ENCODE assay signal across 11 cellular contexts in genomic region chr13:73057284-73058025, GRCh38. TPM values are rescaled to one million over a fixed set of nuclear protein-coding genes. Genes with fewer than 3 reads are reported as not detected.
DNase-seq lines count a peak whose midpoint lies in the region; ATAC-seq and TF ChIP-seq lines count a peak whose summit lies in the region.
"Had no signal": no experiment of that assay in that cellular context is flagged by ENCODE, and none has a peak within 500 bp of the region (broad histone marks: within the 10 kb centered on the region; RNA-seq: fewer than 3 reads in every experiment).

No MANE protein-coding gene starts in this region.

- H3K36me3 Mint-ChIP-seq in CD4-positive, CD25-positive, alpha-beta regulatory T cell = peaks cover 3% of the 10 kb centered on the region
- H3K36me3 Mint-ChIP-seq in neural crest cell (ENCODE audit: low read depth) = no peaks in the 10 kb centered on the region

- H3K36me3 ChIP-seq in CD4-positive, CD25-positive, alpha-beta regulatory T cell (ENCODE audit: control insufficient read depth, insufficient read depth, low read length) = no peaks in the 10 kb centered on the region
- peaks cover 9 to 19% of the 10 kb centered on the region in 2 donors for H3K36me3 ChIP-seq in duodenal mucosa (ENCODE audit: control insufficient read depth in 1 of 2, insufficient read depth in 2 of 2, low read length in 2 of 2)

- no peak overlapping the region for H3K27ac Mint-ChIP-seq in CD4-positive, CD25-positive, alpha-beta regulatory T cell
- no peak overlapping the region for H3K27ac Mint-ChIP-seq in neural crest cell (ENCODE audit: unreplicated experiment)

- H3K9me3 Mint-ChIP-seq in CD4-positive, CD25-positive, alpha-beta regulatory T cell = peaks cover 0 to 2% (median 0%) of the 10 kb centered on the region in 7 donors
- no peaks in the 10 kb centered on the region for H3K9me3 Mint-ChIP-seq in neural crest cell

- no peaks in the 10 kb centered on the region for H3K9me3 ChIP-seq in CD4-positive, CD25-positive, alpha-beta regulatory T cell (ENCODE audit: control insufficient read depth in 2 of 2, low read length in 2 of 2)
- no peaks in the 10 kb centered on the region for H3K9me3 ChIP-seq in duodenal mucosa (ENCODE audit: control insufficient read depth in 1 of 2, low read length in 2 of 2)
- H3K9me3 ChIP-seq: spleen had no signal

- H3K9ac ChIP-seq in duodenal mucosa (ENCODE audit: low read depth in 1 of 2, low read length in 2 of 2) = peak overlapping the region; percentile 71 to 83

- H3K4me1 ChIP-seq in CD4-positive, CD25-positive, alpha-beta regulatory T cell (ENCODE audit: control insufficient read depth, insufficient read depth, low read length, poor library complexity, severe bottlenecking) = peaks cover 14% of the 10 kb centered on the region
- H3K4me1 ChIP-seq in duodenal mucosa (ENCODE audit: control insufficient read depth in 1 of 2, insufficient read depth in 2 of 2, low read length in 2 of 2) = peaks cover 3 to 5% of the 10 kb centered on the region in 2 donors

- peak overlapping the region in 3 of 4 donors; percentile 84 to 94 (median 92) for H3K4me3 Mint-ChIP-seq in CD4-positive, CD25-positive, alpha-beta regulatory T cell
- H3K4me3 Mint-ChIP-seq in neural crest cell = peak overlapping the region; percentile 91

- no peak for TF ChIP-seq CTCF in neural crest cell (conservative IDR thresholded peaks at IDR 0.05)

- H3K27me3 ChIP-seq in CD4-positive, CD25-positive, alpha-beta regulatory T cell (ENCODE audit: control insufficient read depth, insufficient read depth, low read length) = peaks cover 32% of the 10 kb centered on the region
- no peaks in the 10 kb centered on the region for H3K27me3 ChIP-seq in duodenal mucosa (ENCODE audit: control insufficient read depth in 1 of 2, insufficient read depth in 2 of 2, low read length in 2 of 2)

- H3K27me3 Mint-ChIP-seq in CD4-positive, CD25-positive, alpha-beta regulatory T cell = peaks cover 69% of the 10 kb centered on the region
- H3K27me3 Mint-ChIP-seq in neural crest cell (ENCODE audit: low read depth) = peaks cover 71% of the 10 kb centered on the region

- H3K27ac ChIP-seq in CD4-positive, CD25-positive, alpha-beta regulatory T cell (ENCODE audit: insufficient read depth, low read length, poor library complexity, severe bottlenecking) = no peak overlapping the region
- H3K27ac ChIP-seq in duodenal mucosa (ENCODE audit: low read depth, low read length) = peak overlapping the region; percentile 2

- ATAC-seq in CD4-positive, CD25-positive, alpha-beta regulatory T cell (ENCODE audit: low read depth in 2 of 2) = no peak
- ATAC-seq in HG03342 (IDR thresholded peaks at IDR 0.05; ENCODE audit: unreplicated experiment) = no peak

- peaks cover 7 to 23% (median 16%) of the 10 kb centered on the region in 4 donors for H3K4me1 Mint-ChIP-seq in CD4-positive, CD25-positive, alpha-beta regulatory T cell
- H3K4me1 Mint-ChIP-seq in neural crest cell = peaks cover 25% of the 10 kb centered on the region

- DNase-seq in CD4-positive, CD25-positive, alpha-beta regulatory T cell = no peak
- DNase-seq in LoVo (ENCODE audit: low spot score) = peak; percentile 64
- DNase-seq in neural crest cell (ENCODE audit: low read depth, low spot score) = no peak
- DNase-seq in DMS 273 treated with DMSO at 0.1 percent for 48 hours (lab: John Stamatoyannopoulos, UW) = no peak
- no peak for DNase-seq in anterior cingulate cortex (lab: John Stamatoyannopoulos, UW)
- DNase-seq in D341Med (ENCODE audit: low spot score) = no peak
- DNase-seq: activated CD4-positive, alpha-beta T cell treated with anti-CD3 and anti-CD28 coated beads, Interleukin-2, amount 50 U/mL, for 4 hours; NK-92 treated with Interleukin-12 subunit alpha and Interleukin-12 subunit beta, amount 100 ng/mL, for 24 hours; spleen had no signal

- H3K4me3 ChIP-seq in CD4-positive, CD25-positive, alpha-beta regulatory T cell (ENCODE audit: low read depth, low read length) = no peak overlapping the region
- H3K4me3 ChIP-seq in duodenal mucosa (ENCODE audit: low read depth in 1 of 2, low read length in 2 of 2) = peak overlapping the region; percentile 81 to 82

RNA-seq across cellular contexts. Expression of gene KLF5, which starts 1.4 kb away (rescaled TPM):
- total RNA-seq in CD4-positive, CD25-positive, alpha-beta regulatory T cell = 3.5 TPM
- under 1 TPM in 3 of 4 donors, not detected in 1; 0.30 to 0.61 (median 0.44) TPM for polyA plus RNA-seq in CD4-positive, CD25-positive, alpha-beta regulatory T cell
- 0.44 and 0.68 TPM in 2 replicates for total RNA-seq in neural crest cell
